ENCODE assay signal across 8 cellular contexts in the genomic region with DNA sequence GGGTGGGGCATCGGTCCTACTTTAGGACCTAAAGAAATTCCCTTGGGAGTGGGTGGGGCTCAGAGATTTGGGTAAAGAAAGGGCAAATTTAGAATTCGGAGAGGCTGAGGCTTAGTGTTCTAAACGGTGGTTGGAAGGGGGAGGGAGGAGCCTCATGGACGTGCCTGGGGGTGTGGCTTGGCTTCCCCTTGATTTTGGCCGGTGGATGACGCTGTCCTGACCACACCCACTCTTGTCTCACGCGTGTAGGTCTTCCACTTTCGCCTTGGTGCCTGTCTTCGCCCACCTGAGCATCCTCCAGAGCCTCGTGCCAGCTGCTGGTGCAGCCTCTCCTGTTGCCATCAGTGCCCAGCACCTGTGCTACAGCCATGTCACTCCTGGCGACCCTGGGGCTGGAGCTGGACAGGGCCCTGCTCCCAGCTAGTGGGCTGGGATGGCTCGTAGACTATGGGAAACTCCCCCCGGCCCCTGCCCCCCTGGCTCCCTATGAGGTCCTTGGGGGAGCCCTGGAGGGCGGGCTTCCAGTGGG. TPM values are rescaled to one million over a fixed set of nuclear protein-coding genes. Genes with fewer than 3 reads are reported as not detected.
DNase-seq lines count a peak whose midpoint lies in the region; ATAC-seq, FAIRE-seq and TF ChIP-seq lines count a peak whose summit lies in the region.

No MANE protein-coding gene starts in this region.

- peak overlapping the region; percentile 98 for H3K4me3 Mint-ChIP-seq in CD8-positive, alpha-beta T cell
- peak overlapping the region; percentile 94 for H3K4me3 Mint-ChIP-seq in nephron progenitor cell

- CTCF ChIA-PET in CD8-positive, alpha-beta T cell (lab: Charles Lee): interaction anchor here (1.0 kb wide), 1 partner anchor 8 kb away, joined by 4 read pairs; no protein-coding TSS in a partner anchor

- H3K27ac ChIP-seq in CD8-positive, alpha-beta T cell (ENCODE audit: low read depth, low read length): no peak overlapping the region
- peak overlapping the region in 1 of 2 donors; percentile 0 for H3K27ac ChIP-seq in small intestine (ENCODE audit: low read depth in 1 of 2, low read length in 1 of 2)

- intact Hi-C loops in CD8-positive, alpha-beta T cell (cut with DNase I, micrococcal nuclease): loop anchor here in 1 of 2 experiments (2.0 kb wide), 1 partner anchor 120 kb away; no protein-coding TSS in a partner anchor

- H3K9me3 Mint-ChIP-seq in CD8-positive, alpha-beta T cell: no peaks in the 10 kb centered on the region
- H3K9me3 Mint-ChIP-seq in nephron progenitor cell: peaks cover 3% of the 10 kb centered on the region

- no peak for ATAC-seq in CD8-positive, alpha-beta T cell
- ATAC-seq in GM18870 (IDR thresholded peaks at IDR 0.05; ENCODE audit: unreplicated experiment) (no peak), GM18873 (IDR thresholded peaks at IDR 0.05; ENCODE audit: low FRiP score, unreplicated experiment) (no peak)

- POLR2A ChIA-PET in CD8-positive, alpha-beta T cell (lab: Charles Lee): interaction anchor here (0.7 to 3.7 kb wide), 8 partner anchors 26 to 266 kb away, joined by 3 to 18 read pairs (median 3); partner anchors contain the start of genes AKT1S1, AP2A1, PTOV1 and TBC1D17

- no peak for FAIRE-seq in small intestine (lab: Jason Lieb, UNC)

- peaks cover 26% of the 10 kb centered on the region for H3K36me3 Mint-ChIP-seq in CD8-positive, alpha-beta T cell
- H3K36me3 Mint-ChIP-seq in nephron progenitor cell (ENCODE audit: low read depth): peaks cover 49% of the 10 kb centered on the region

- peak overlapping the region; percentile 90 for H3K4me3 ChIP-seq in CD8-positive, alpha-beta T cell (ENCODE audit: low read depth, low read length)
- H3K4me3 ChIP-seq in small intestine (ENCODE audit: low read depth in 1 of 2, low read length in 2 of 2): no peak overlapping the region

- 66 to 84% (median 77%) methylated on average over 13 to 15 of the region's 15 CpGs for WGBS in small intestine, 3 donors

- H3K4me1 ChIP-seq in CD8-positive, alpha-beta T cell (ENCODE audit: insufficient read depth, low read length): peaks cover 35% of the 10 kb centered on the region
- peaks cover 0 to 8% of the 10 kb centered on the region in 2 donors for H3K4me1 ChIP-seq in small intestine (ENCODE audit: control insufficient read depth in 2 of 2, insufficient read depth in 1 of 2, low read depth in 1 of 2, low read length in 1 of 2)

- no peaks in the 10 kb centered on the region for H3K27me3 ChIP-seq in CD8-positive, alpha-beta T cell (ENCODE audit: insufficient read depth, low read length)
- no peaks in the 10 kb centered on the region for H3K27me3 ChIP-seq in small intestine (ENCODE audit: control insufficient read depth in 2 of 2, insufficient read depth in 2 of 2, low read length in 2 of 2)

- peak in 1 of 7 experiments; percentile 46 for DNase-seq in CD8-positive, alpha-beta T cell
- DNase-seq in NCI-H2029 (lab: John Stamatoyannopoulos, UW) (peak; percentile 56), ecto neural progenitor cell (ENCODE audit: low spot score) (peak; percentile 57), nephron progenitor cell (peak; percentile 29), SIG-M5 (lab: John Stamatoyannopoulos, UW) (no peak), small intestine (no peak)

- H3K9me3 ChIP-seq in CD8-positive, alpha-beta T cell (ENCODE audit: low read length): no peaks in the 10 kb centered on the region
- H3K9me3 ChIP-seq in small intestine (ENCODE audit: control insufficient read depth, low read depth): no peaks in the 10 kb centered on the region

- peaks cover 61% of the 10 kb centered on the region for H3K4me1 Mint-ChIP-seq in CD8-positive, alpha-beta T cell (ENCODE audit: low read depth)
- peaks cover 38% of the 10 kb centered on the region for H3K4me1 Mint-ChIP-seq in nephron progenitor cell

- TF ChIP-seq CTCF in CD8-positive, alpha-beta T cell (IDR thresholded peaks at IDR 0.05): no peak
- no peak for TF ChIP-seq CTCF in nephron progenitor cell (IDR thresholded peaks at IDR 0.05)

- no peak overlapping the region for H3K27ac Mint-ChIP-seq in CD8-positive, alpha-beta T cell
- H3K27ac Mint-ChIP-seq in nephron progenitor cell: peak overlapping the region; percentile 22

- no peaks in the 10 kb centered on the region for H3K27me3 Mint-ChIP-seq in CD8-positive, alpha-beta T cell (ENCODE audit: low read depth)
- peaks cover 14% of the 10 kb centered on the region for H3K27me3 Mint-ChIP-seq in nephron progenitor cell (ENCODE audit: low read depth, poor library complexity)

- H3K36me3 ChIP-seq in CD8-positive, alpha-beta T cell (ENCODE audit: insufficient read depth, low read length): peaks cover 5% of the 10 kb centered on the region
- H3K36me3 ChIP-seq in small intestine (ENCODE audit: control insufficient read depth in 2 of 2, insufficient read depth in 2 of 2, low read length in 2 of 2): peaks cover 0 to 3% of the 10 kb centered on the region in 2 donors

RNA-seq across cellular contexts. Expression of gene NUP62, which starts 1.2 kb away (rescaled TPM):
- total RNA-seq in CD8-positive, alpha-beta T cell: 10 to 100 TPM; 18.2 to 20.2 TPM
- polyA plus RNA-seq in small intestine: 10 to 100 TPM; 20.5 to 31.6 (median 24.2) TPM

RNA-seq across cellular contexts. Expression of gene ATF5, which starts 1.5 kb away (rescaled TPM):
- 10 to 100 TPM; 14.1 to 16.7 TPM for total RNA-seq in CD8-positive, alpha-beta T cell
- 10 to 100 TPM; 40.2 to 51.7 (median 44.3) TPM for polyA plus RNA-seq in small intestine

RNA-seq across cellular contexts. Expression of gene SIGLEC11, which starts 30.4 kb away (rescaled TPM):
- total RNA-seq in CD8-positive, alpha-beta T cell: not detected
- polyA plus RNA-seq in small intestine: 1 to 10 TPM in 1 of 3 donors, under 1 TPM in 2; 0.45 to 1.1 (median 0.54) TPM

RNA-seq across cellular contexts. Expression of gene IL4I1, which starts 33.9 kb away (rescaled TPM):
- total RNA-seq in CD8-positive, alpha-beta T cell: 1 to 10 TPM; 7.9 to 8.1 TPM
- polyA plus RNA-seq in small intestine: 1 to 10 TPM in 2 of 3 donors, not detected in 1; 1.0 to 1.3 TPM

RNA-seq across cellular contexts. Expression of gene TBC1D17, which starts 53.0 kb away (rescaled TPM):
- total RNA-seq in CD8-positive, alpha-beta T cell: 10 to 100 TPM; 31.1 to 31.2 TPM
- 10 to 100 TPM; 23.6 to 52.6 (median 36.2) TPM for polyA plus RNA-seq in small intestine

Comparison
In these comparisons a context has a peak if more than half of its experiments do, and no peak if none do; other contexts are left out.
1. DNase-seq: peak in NCI-H2029 (single experiment), ecto neural progenitor cell (single experiment) and nephron progenitor cell (single experiment); none in SIG-M5 (single experiment) and small intestine (single experiment).